16 cellular contexts compared by ENCODE assay signal in the genomic region with DNA sequence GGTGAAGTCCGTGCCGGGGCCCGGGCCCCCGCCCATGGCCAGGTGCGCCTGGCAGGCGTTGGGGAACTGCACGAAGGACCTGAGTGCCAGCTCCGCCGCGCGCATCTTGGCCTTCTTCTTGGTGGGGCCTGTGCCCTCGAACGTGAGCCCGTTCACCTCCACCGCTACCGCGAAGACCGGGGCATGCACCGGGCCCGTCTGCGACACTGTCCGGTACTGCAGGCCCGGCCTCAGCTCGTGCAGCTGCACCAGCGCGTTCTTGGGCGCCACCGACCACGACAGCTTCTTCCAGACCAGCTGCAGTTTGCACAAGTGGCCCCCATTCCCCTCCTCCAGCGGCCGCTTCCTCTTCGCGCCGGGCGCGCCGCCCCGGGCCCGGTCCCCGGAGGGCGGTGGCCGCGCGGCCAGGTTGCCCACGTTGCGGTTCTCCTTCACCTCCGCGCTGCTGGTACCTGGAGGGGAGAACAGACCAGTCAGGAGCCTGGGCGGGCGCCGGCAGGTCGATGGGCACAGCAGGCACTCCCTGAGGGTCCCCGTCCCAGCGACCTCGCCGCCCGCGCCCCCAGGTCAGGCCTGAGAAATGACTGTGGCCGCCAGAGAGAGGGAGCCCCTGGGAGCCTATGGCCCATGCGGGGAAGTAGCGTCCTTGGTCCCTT.
"Had no signal": no experiment of that assay in that cellular context is flagged by ENCODE, and none has a peak within 500 bp of the region (broad histone marks: within the 10 kb centered on the region; RNA-seq: fewer than 3 reads in every experiment).

No MANE protein-coding gene starts in this region.

- H3K4me1 ChIP-seq: pancreas, SJCRH30 had no signal

- H3K9me3 ChIP-seq: pancreas, SJCRH30 had no signal

- H3K27ac Mint-ChIP-seq: activated naive CD4-positive, alpha-beta T cell treated with anti-CD3 and anti-CD28 coated beads for 36 hours; activated naive CD8-positive, alpha-beta T cell treated with anti-CD3 and anti-CD28 coated beads, Interleukin-2, amount 50 U/mL, for 24 hours; naive B cell; neural progenitor cell; stimulated activated naive B cell treated with anti-CD40 and anti-IgM and Interleukin-4, amounts not matched to agents 10 μg/mL and 1 μg/mL and 100 μg/mL, for 72 hours; T-helper 17 cell had no signal

- DNase-seq: activated CD4-positive, alpha-beta T cell treated with anti-CD3 and anti-CD28 coated beads, Interleukin-2, amount 50 U/mL, for 48 hours; activated naive CD4-positive, alpha-beta T cell treated with anti-CD3 and anti-CD28 coated beads for 36 hours; activated naive CD8-positive, alpha-beta T cell treated with anti-CD3 and anti-CD28 coated beads, Interleukin-2, amount 50 U/mL, for 24 hours; aorta; left cardiac atrium; naive B cell; retina; SJCRH30; stimulated activated CD4-positive, alpha-beta T cell treated with anti-CD3 and anti-CD28 coated beads, Interleukin-2, amount 100 ng/mL, for 48 hours; stimulated activated naive B cell treated with anti-CD40 and anti-IgM and Interleukin-4, amounts not matched to agents 10 μg/mL and 1 μg/mL and 100 μg/mL, for 72 hours; T-helper 17 cell; WERI-Rb-1 had no signal

- ATAC-seq: activated naive CD8-positive, alpha-beta T cell treated with anti-CD3 and anti-CD28 coated beads, Interleukin-2, amount 50 U/mL, for 24 hours; left cardiac atrium; pancreas; stimulated activated naive B cell treated with anti-CD40 and anti-IgM and Interleukin-4, amounts not matched to agents 10 μg/mL and 1 μg/mL and 100 μg/mL, for 72 hours; T-helper 17 cell had no signal

- H3K27ac ChIP-seq: hepatocyte, neural progenitor cell, pancreas, SJCRH30, tibial nerve, WERI-Rb-1 had no signal

- H3K4me3 Mint-ChIP-seq: activated naive CD4-positive, alpha-beta T cell treated with anti-CD3 and anti-CD28 coated beads for 36 hours; activated naive CD8-positive, alpha-beta T cell treated with anti-CD3 and anti-CD28 coated beads, Interleukin-2, amount 50 U/mL, for 24 hours; naive B cell; neural progenitor cell; stimulated activated naive B cell treated with anti-CD40 and anti-IgM and Interleukin-4, amounts not matched to agents 10 μg/mL and 1 μg/mL and 100 μg/mL, for 72 hours; T-helper 17 cell had no signal

- H3K27me3 ChIP-seq: hepatocyte, neural progenitor cell, pancreas, SJCRH30, tibial nerve had no signal

- H3K36me3 ChIP-seq: neural progenitor cell, pancreas, SJCRH30, tibial nerve, WERI-Rb-1 had no signal

- H3K4me2 ChIP-seq: hepatocyte, neural progenitor cell had no signal

- H3K4me3 ChIP-seq: hepatocyte, neural progenitor cell, pancreas, SJCRH30, tibial nerve had no signal

- H3K36me3 Mint-ChIP-seq: naive B cell; neural progenitor cell; stimulated activated naive B cell treated with anti-CD40 and anti-IgM and Interleukin-4, amounts not matched to agents 10 μg/mL and 1 μg/mL and 100 μg/mL, for 72 hours had no signal

- H2AFZ ChIP-seq: hepatocyte, neural progenitor cell had no signal

- H3K9ac ChIP-seq: neural progenitor cell had no signal

- H3K9me3 Mint-ChIP-seq: activated naive CD4-positive, alpha-beta T cell treated with anti-CD3 and anti-CD28 coated beads for 36 hours; activated naive CD8-positive, alpha-beta T cell treated with anti-CD3 and anti-CD28 coated beads, Interleukin-2, amount 50 U/mL, for 24 hours; neural progenitor cell; stimulated activated naive B cell treated with anti-CD40 and anti-IgM and Interleukin-4, amounts not matched to agents 10 μg/mL and 1 μg/mL and 100 μg/mL, for 72 hours had no signal
